In genomic region chr10:114168450-114169009, GRCh38 we compare ENCODE assay signal across 26 cellular contexts. TPM values are rescaled to one million over a fixed set of nuclear protein-coding genes. Genes with fewer than 3 reads are reported as not detected.
"Had no signal": no experiment of that assay in that cellular context is flagged by ENCODE, and none has a peak within 500 bp of the region (broad histone marks: within the 10 kb centered on the region; RNA-seq: fewer than 3 reads in every experiment).

No MANE protein-coding gene starts in this region.

- H3K27ac ChIP-seq: epithelial cell of prostate, esophagus squamous epithelium, left lung, lower lobe of right lung, pancreas, prostate gland, spleen, thoracic aorta, upper lobe of left lung, vagina had no signal

- H3K4me3 ChIP-seq: esophagus squamous epithelium, left lung, lower lobe of right lung, mucosa of descending colon, pancreas, prostate gland, spleen, thoracic aorta, upper lobe of left lung, vagina had no signal

- DNase-seq: activated CD4-positive, alpha-beta memory T cell treated with anti-CD3 and anti-CD28 coated beads for 36 hours; activated CD4-positive, alpha-beta T cell treated with anti-CD3 and anti-CD28 coated beads for 48 hours; activated CD8-positive, alpha-beta memory T cell treated with anti-CD3 and anti-CD28 coated beads, Interleukin-2, amount 50 U/mL, for 4 hours; activated gamma-delta T cell treated with Interleukin-2 at 50 U/mL for 16 hours; activated naive CD4-positive, alpha-beta T cell treated with anti-CD3 and anti-CD28 coated beads, Interleukin-2, amount 50 U/mL, for 16 hours; activated T-cell treated with anti-CD3 and anti-CD28 coated beads, Interleukin-2, amount 50 U/mL, for 24 hours; amniotic stem cell; caudate nucleus; esophagus squamous epithelium; foreskin melanocyte; left lung; lower lobe of right lung; mesenchymal stem cell; mucosa of descending colon; nucleus accumbens; pancreas; spleen; stimulated activated naive CD8-positive, alpha-beta T cell treated with anti-CD3 and anti-CD28 coated beads, Interleukin-15, Interleukin-2, amounts not matched to agents 100 U/mL and 50 U/mL, for 24 hours; upper lobe of left lung had no signal

- H3K9me3 ChIP-seq: pancreas, prostate gland, vagina had no signal

- H3K27me3 ChIP-seq: esophagus squamous epithelium, left lung, pancreas, spleen, upper lobe of left lung, vagina had no signal

- H3K27ac Mint-ChIP-seq: activated CD4-positive, alpha-beta memory T cell treated with anti-CD3 and anti-CD28 coated beads for 36 hours; activated T-cell treated with anti-CD3 and anti-CD28 coated beads, Interleukin-2, amount 50 U/mL, for 24 hours; dendritic cell treated with granulocyte-macrophage colony-stimulating factor and Interleukin-4, amounts not matched to agents 40 ng/mL and 50 ng/mL, for 4 days had no signal

- H3K4me3 Mint-ChIP-seq: activated CD4-positive, alpha-beta memory T cell treated with anti-CD3 and anti-CD28 coated beads for 36 hours; activated T-cell treated with anti-CD3 and anti-CD28 coated beads, Interleukin-2, amount 50 U/mL, for 24 hours; dendritic cell treated with granulocyte-macrophage colony-stimulating factor and Interleukin-4, amounts not matched to agents 40 ng/mL and 50 ng/mL, for 4 days had no signal

- H3K27me3 Mint-ChIP-seq: activated CD4-positive, alpha-beta memory T cell treated with anti-CD3 and anti-CD28 coated beads for 36 hours; activated T-cell treated with anti-CD3 and anti-CD28 coated beads, Interleukin-2, amount 50 U/mL, for 24 hours; dendritic cell treated with granulocyte-macrophage colony-stimulating factor and Interleukin-4, amounts not matched to agents 40 ng/mL and 50 ng/mL, for 4 days had no signal

- H3K36me3 ChIP-seq: left lung, lower lobe of right lung, pancreas, prostate gland, thoracic aorta, upper lobe of left lung, vagina had no signal

RNA-seq across cellular contexts. Expression of gene TDRD1, which starts 10.6 kb away (rescaled TPM):
- total RNA-seq: chondrocyte, vagina had no signal
- polyA plus RNA-seq: neural cell had no signal
